8 cellular contexts compared by ENCODE assay signal in genomic region chr4:176001171-176002006, GRCh38.
DNase-seq lines count a peak whose midpoint lies in the region; ATAC-seq and TF ChIP-seq lines count a peak whose summit lies in the region.

No MANE protein-coding gene starts in this region.

- peaks cover 29% of the 10 kb centered on the region for H3K27me3 Mint-ChIP-seq in WTC11 (ENCODE audit: low read depth)

- DNase-seq in NCI-H524 (lab: John Stamatoyannopoulos, UW) (peak; percentile 31 to 43), NCI-H524 treated with DMSO at 0.1 percent for 48 hours (lab: John Stamatoyannopoulos, UW) (no peak), WTC11 (ENCODE audit: low spot score) (peak; percentile 84), left ventricle myocardium superior (peak; percentile 40), trophoblast cell (peak in 1 of 2 donors; percentile 7), NCI-H1048 (lab: John Stamatoyannopoulos, UW) (no peak), NCI-H1436 (lab: John Stamatoyannopoulos, UW) (no peak)
- no peak for DNase-seq in activated T-cell treated with anti-CD3 and anti-CD28 coated beads, Interleukin-2, amount 50 U/mL, for 1 hour

- no peaks in the 10 kb centered on the region for H3K36me3 Mint-ChIP-seq in WTC11

- H2BK12ac ChIP-seq in trophoblast cell (ENCODE audit: low read length): no peak overlapping the region

- POLR2A ChIA-PET in WTC11 (lab: Charles Lee): no interaction called here

- TF ChIP-seq CTCF in WTC11 (IDR thresholded peaks at IDR 0.05): no peak

- no peak overlapping the region for H3K4ac ChIP-seq in trophoblast cell (ENCODE audit: low read depth, low read length)

- peaks cover 9% of the 10 kb centered on the region for H3K27me3 ChIP-seq in trophoblast cell (ENCODE audit: insufficient read depth, low read length)

- no peak overlapping the region for H3K14ac ChIP-seq in trophoblast cell (ENCODE audit: low read length)

- peak overlapping the region; percentile 68 for H3K4me3 ChIP-seq in trophoblast cell (ENCODE audit: low read depth, low read length)

- H3K23ac ChIP-seq in trophoblast cell (ENCODE audit: low read length): no peak overlapping the region

- no peak overlapping the region for H4K91ac ChIP-seq in trophoblast cell (ENCODE audit: low read depth, low read length)

- peak overlapping the region; percentile 12 for H4K8ac ChIP-seq in trophoblast cell (ENCODE audit: low read depth, low read length)

- H3K9me3 Mint-ChIP-seq in WTC11: no peaks in the 10 kb centered on the region

- no peaks in the 10 kb centered on the region for H3K9me3 ChIP-seq in trophoblast cell (ENCODE audit: insufficient read depth, low read depth, low read length)

- no peak overlapping the region for H3K9ac ChIP-seq in trophoblast cell (ENCODE audit: low read length)

- H2AFZ ChIP-seq in trophoblast cell (ENCODE audit: insufficient read depth, low read length, poor library complexity): peak overlapping the region; percentile 2

- H3K18ac ChIP-seq in trophoblast cell (ENCODE audit: low read length): no peak overlapping the region

- no peaks in the 10 kb centered on the region for H3K36me3 ChIP-seq in trophoblast cell (ENCODE audit: control insufficient read depth in 1 of 2, insufficient read depth in 2 of 2, low read length in 2 of 2)

- H3K27ac Mint-ChIP-seq in WTC11: peak overlapping the region; percentile 81

- no peak overlapping the region for H4K12ac ChIP-seq in trophoblast cell (ENCODE audit: low read depth, low read length)

- no peak overlapping the region for H2BK120ac ChIP-seq in trophoblast cell (ENCODE audit: insufficient read depth, low read length, poor library complexity)

- peak overlapping the region; percentile 83 for H3K4me2 ChIP-seq in trophoblast cell (ENCODE audit: low read length)

- no peaks in the 10 kb centered on the region for H3K79me2 ChIP-seq in trophoblast cell (ENCODE audit: control insufficient read depth, insufficient read depth, low read length, poor library complexity)

- H3K4me1 ChIP-seq in trophoblast cell (ENCODE audit: control insufficient read depth in 1 of 2, insufficient read depth in 2 of 2, low read length in 2 of 2): peaks cover 4 to 8% of the 10 kb centered on the region in 2 experiments

- H3K27ac ChIP-seq in trophoblast cell (ENCODE audit: low read depth, low read length): no peak overlapping the region

- WGBS in trophoblast cell (ENCODE audit: extremely low coverage, insufficient coverage, insufficient read length): no CpG with 5 or more reads among the region's 41 CpGs

- peak; percentile 78 for ATAC-seq in WTC11
- ATAC-seq in left ventricle myocardium superior: peak; percentile 38

- CTCF ChIA-PET in WTC11 (lab: Charles Lee): interaction anchor here (0.7 to 1.6 kb wide), 2 partner anchors 12 to 663 kb away, joined by 3 read pairs; no protein-coding TSS in a partner anchor

- H3K79me1 ChIP-seq in trophoblast cell (ENCODE audit: low read length): no peaks in the 10 kb centered on the region

- H3K4me1 Mint-ChIP-seq in WTC11: peaks cover 50% of the 10 kb centered on the region

- intact Hi-C loops in left ventricle myocardium superior (cut with micrococcal nuclease): no loop called here

- no peak overlapping the region for H2BK5ac ChIP-seq in trophoblast cell (ENCODE audit: low read depth, low read length, poor library complexity)

- no peak overlapping the region for H2AK5ac ChIP-seq in trophoblast cell (ENCODE audit: low read length)

- H3K4me3 Mint-ChIP-seq in WTC11: peak overlapping the region; percentile 92

TF ChIP-seq in WTC11, 78 proteins besides CTCF, POLR2A, EP300 and RAD21 (continues in another document):
- 0 out of 2 replicates have a peak, but pooled peaks have one; percentile 34 for TF ChIP-seq FOXK1 (CRISPR knock-in tag; IDR thresholded peaks at IDR 0.05)
- no peak for TF ChIP-seq JUN (CRISPR knock-in tag; IDR thresholded peaks at IDR 0.05)
- no peak for TF ChIP-seq ZNF219 (CRISPR knock-in tag; IDR thresholded peaks at IDR 0.05; ENCODE audit: borderline replicate concordance)
- peak; percentile 49; the same call in 1 of the 2 replicates for TF ChIP-seq NFE2L1 (CRISPR knock-in tag; IDR thresholded peaks at IDR 0.05)
- no peak for TF ChIP-seq FOXP4 (CRISPR knock-in tag; IDR thresholded peaks at IDR 0.05)
- no peak for TF ChIP-seq NFYB (CRISPR knock-in tag; conservative IDR thresholded peaks at IDR 0.05; ENCODE audit: low read depth)
- TF ChIP-seq PRRX2 (CRISPR knock-in tag; IDR thresholded peaks at IDR 0.05): no peak
- TF ChIP-seq ZNF232 (CRISPR knock-in tag; IDR thresholded peaks at IDR 0.05): peak; percentile 43; the same call in 1 of the 2 replicates
- TF ChIP-seq CDX4 (CRISPR knock-in tag; IDR thresholded peaks at IDR 0.05; ENCODE audit: borderline replicate concordance): no peak
- TF ChIP-seq ZNF532 (CRISPR knock-in tag; IDR thresholded peaks at IDR 0.05; ENCODE audit: borderline replicate concordance): no peak
- no peak for TF ChIP-seq ATF6 (CRISPR knock-in tag; IDR thresholded peaks at IDR 0.05)
- no peak for TF ChIP-seq USF1 (CRISPR knock-in tag; IDR thresholded peaks at IDR 0.05)
- no peak for TF ChIP-seq EMX1 (CRISPR knock-in tag; IDR thresholded peaks at IDR 0.05)
- no peak for TF ChIP-seq FOXP1 (CRISPR knock-in tag; IDR thresholded peaks at IDR 0.05; ENCODE audit: borderline replicate concordance)

Comparison
In these comparisons a context has a peak if more than half of its experiments do, and no peak if none do; other contexts are left out.
1. DNase-seq: peak in NCI-H524 (2 of 2), WTC11 (single experiment) and left ventricle myocardium superior (single experiment); none in NCI-H524 treated with DMSO at 0.1 percent for 48 hours (single experiment), NCI-H1048 (single experiment), NCI-H1436 (single experiment) and activated T-cell treated with anti-CD3 and anti-CD28 coated beads, Interleukin-2, amount 50 U/mL, for 1 hour (single experiment).